Comparison of ENCODE assay signal across 10 cellular contexts in genomic region chr1:219555031-219555667, GRCh38. TPM values are rescaled to one million over a fixed set of nuclear protein-coding genes. Genes with fewer than 3 reads are reported as not detected.
DNase-seq lines count a peak whose midpoint lies in the region; ATAC-seq, FAIRE-seq and TF ChIP-seq lines count a peak whose summit lies in the region.
"Had no signal": no experiment of that assay in that cellular context is flagged by ENCODE, and none has a peak within 500 bp of the region (broad histone marks: within the 10 kb centered on the region; RNA-seq: fewer than 3 reads in every experiment).

No MANE protein-coding gene starts in this region.

- H3K4me1 ChIP-seq in SJCRH30, result no peaks in the 10 kb centered on the region; the same call in 1 of the 2 replicates

- H3K36me3 ChIP-seq in SJCRH30, result no peaks in the 10 kb centered on the region

- no peaks in the 10 kb centered on the region for H3K9me3 ChIP-seq in SJCRH30 (replicated peaks)

- DNase-seq in H4 (ENCODE audit: low spot score) (peak; percentile 22), SJCRH30 (peak; percentile 23 to 45), fibroblast of mammary gland (ENCODE audit: low read depth) (peak; percentile 7), renal cortical epithelial cell (ENCODE audit: low read depth) (peak; percentile 88), RCC 7860 (ENCODE audit: low spot score) (no peak), Kasumi-1 (lab: John Stamatoyannopoulos, UW) (no peak)
- DNase-seq: activated B cell treated with CpG ODN at 0.5 μM for 24 hours; NCI-H446 treated with DMSO at 0.1 percent for 48 hours; stimulated activated CD8-positive, alpha-beta memory T cell treated with anti-CD3 and anti-CD28 coated beads, Interleukin-4, amount 100 ng/mL, for 48 hours had no signal

- H3K4me3 ChIP-seq in SJCRH30 (no peak overlapping the region), fibroblast of mammary gland (ENCODE audit: control insufficient read depth, low read depth, low read length) (no peak overlapping the region)

- H3K27ac ChIP-seq in SJCRH30, result no peak overlapping the region

- FAIRE-seq in RCC 7860 (lab: Jason Lieb, UNC), result no peak

- TF ChIP-seq CTCF in fibroblast of mammary gland (conservative IDR thresholded peaks at IDR 0.05; ENCODE audit: control insufficient read depth, insufficient read depth, low read depth, low read length), result no peak

- ATAC-seq in GM21825 (IDR thresholded peaks at IDR 0.05; ENCODE audit: unreplicated experiment), result no peak

- H3K27me3 ChIP-seq in SJCRH30, result no peaks in the 10 kb centered on the region

RNA-seq across cellular contexts. Expression of gene ZC3H11B, which starts 57.8 kb away (rescaled TPM):
- 0.23 TPM in 1 of 2 replicates, not detected in the other for total RNA-seq in H4 (2014; rRNA removed; shearing (Covaris generic))
- not detected in 2 replicates for total RNA-seq in SJCRH30 (2014; rRNA removed; shearing (Covaris generic))
- not detected in 2 replicates for total RNA-seq in renal cortical epithelial cell
- total RNA-seq: activated B cell treated with CpG ODN at 0.5 μM for 24 hours had no signal

Comparison
In these comparisons a context has a peak if more than half of its experiments do, and no peak if none do; other contexts are left out.
1. DNase-seq: peak in H4 (single experiment), SJCRH30 (2 of 2), fibroblast of mammary gland (single experiment) and renal cortical epithelial cell (single experiment); none in RCC 7860 (single experiment) and Kasumi-1 (0 of 2).